Comparison of ENCODE assay signal across 27 cellular contexts in genomic region chr2:32235315-32235714, GRCh38. TPM values are rescaled to one million over a fixed set of nuclear protein-coding genes. Genes with fewer than 3 reads are reported as not detected.
DNase-seq lines count a peak whose midpoint lies in the region; TF ChIP-seq lines count a peak whose summit lies in the region.
"Had no signal": no experiment of that assay in that cellular context is flagged by ENCODE, and none has a peak within 500 bp of the region (broad histone marks: within the 10 kb centered on the region; RNA-seq: fewer than 3 reads in every experiment).

No MANE protein-coding gene starts in this region.

- CTCF ChIA-PET in activated CD4-positive, alpha-beta memory T cell treated with anti-CD3 and anti-CD28 coated beads, Interleukin-2, amount 10 ng/mL, durations not matched to agents 7 days and 5 days (lab: Charles Lee): no interaction called here

- peaks cover 9% of the 10 kb centered on the region; the same call in 1 of the 2 replicates for H3K36me3 ChIP-seq in SK-N-MC (ENCODE audit: insufficient read depth, low read length)
- H3K36me3 ChIP-seq: SJCRH30 had no signal

- no peaks in the 10 kb centered on the region for H3K27me3 Mint-ChIP-seq in activated CD4-positive, alpha-beta memory T cell treated with anti-CD3 and anti-CD28 coated beads, Interleukin-2, amount 10 ng/mL, durations not matched to agents 7 days and 5 days
- H3K27me3 Mint-ChIP-seq: central memory CD8-positive, alpha-beta T cell; naive B cell; stimulated activated naive CD8-positive, alpha-beta T cell treated with anti-CD3 and anti-CD28 coated beads, Interleukin-15, Interleukin-2, amounts not matched to agents 100 ng/mL and 50 ng/mL, for 24 hours; T-cell had no signal

- H3K4me3 Mint-ChIP-seq in activated CD4-positive, alpha-beta memory T cell treated with anti-CD3 and anti-CD28 coated beads, Interleukin-2, amount 10 ng/mL, durations not matched to agents 7 days and 5 days: no peak overlapping the region
- H3K4me3 Mint-ChIP-seq: CD14-positive monocyte; central memory CD8-positive, alpha-beta T cell; naive B cell; stimulated activated naive CD8-positive, alpha-beta T cell treated with anti-CD3 and anti-CD28 coated beads, Interleukin-15, Interleukin-2, amounts not matched to agents 100 ng/mL and 50 ng/mL, for 24 hours; T-cell had no signal

- H3K9me3 ChIP-seq in SK-N-MC (ENCODE audit: low read depth, low read length): no peaks in the 10 kb centered on the region; the same call in 1 of the 2 replicates
- H3K9me3 ChIP-seq: SJCRH30 had no signal

- DNase-seq in AG09319 (ENCODE audit: extremely low read depth, low read depth) (peak; percentile 24), SK-N-MC (ENCODE audit: low read depth, low spot score) (peak; percentile 89), epithelial cell of esophagus (ENCODE audit: low read depth) (peak; percentile 96), islet precursor cell (peak; percentile 92), NCI-H1436 (lab: John Stamatoyannopoulos, UW) (no peak), NCI-H2081 treated with DMSO at 0.1 percent for 48 hours (lab: John Stamatoyannopoulos, UW) (no peak), activated gamma-delta T cell (lab: John Stamatoyannopoulos, UW) (no peak)
- no peak for DNase-seq in activated CD4-positive, alpha-beta memory T cell treated with anti-CD3 and anti-CD28 coated beads, Interleukin-2, amount 10 ng/mL, durations not matched to agents 7 days and 5 days
- DNase-seq: activated CD4-positive, alpha-beta T cell treated with anti-CD3 and anti-CD28 coated beads, Interleukin-2, amount 50 U/mL, for 4 hours; activated naive CD4-positive, alpha-beta T cell treated with anti-CD3 and anti-CD28 coated beads, Interleukin-2, amount 50 U/mL, for 16 hours; aorta; GM23248; naive B cell; NCI-H1694; NCI-H2171; NCI-H524 treated with DMSO at 0.1 percent for 48 hours; nucleus accumbens; SJCRH30; T-cell had no signal

- POLR2A ChIA-PET in activated CD4-positive, alpha-beta memory T cell treated with anti-CD3 and anti-CD28 coated beads, Interleukin-2, amount 10 ng/mL, durations not matched to agents 7 days and 5 days (lab: Charles Lee): no interaction called here

- H3K9me3 Mint-ChIP-seq in activated CD4-positive, alpha-beta memory T cell treated with anti-CD3 and anti-CD28 coated beads, Interleukin-2, amount 10 ng/mL, durations not matched to agents 7 days and 5 days: no peaks in the 10 kb centered on the region
- H3K9me3 Mint-ChIP-seq: central memory CD8-positive, alpha-beta T cell; T-cell had no signal

- peaks cover 2% of the 10 kb centered on the region for H3K4me1 Mint-ChIP-seq in activated CD4-positive, alpha-beta memory T cell treated with anti-CD3 and anti-CD28 coated beads, Interleukin-2, amount 10 ng/mL, durations not matched to agents 7 days and 5 days
- H3K4me1 Mint-ChIP-seq: CD14-positive monocyte; central memory CD8-positive, alpha-beta T cell; naive B cell; T-cell had no signal

- peak overlapping the region; percentile 21 for H3K9ac ChIP-seq in SK-N-MC (ENCODE audit: insufficient read length)
- H3K9ac ChIP-seq: GM23248 had no signal

- H3K4me3 ChIP-seq in SK-N-MC: peak overlapping the region; percentile 42
- no peak overlapping the region for H3K4me3 ChIP-seq in epithelial cell of esophagus (ENCODE audit: low read length)
- H3K4me3 ChIP-seq: GM23248, SJCRH30 had no signal

- TF ChIP-seq CTCF in AG09319 (IDR thresholded peaks at IDR 0.05; ENCODE audit: low read depth, low read length) (no peak), epithelial cell of esophagus (IDR thresholded peaks at IDR 0.05; ENCODE audit: insufficient read depth, low read depth, low read length, missing control alignments) (no peak)

- peak overlapping the region; percentile 95 for H3K27ac ChIP-seq in SK-N-MC
- H3K27ac ChIP-seq: 22Rv1, GM23248, HL-60, SJCRH30 had no signal

- H3K36me3 Mint-ChIP-seq in activated CD4-positive, alpha-beta memory T cell treated with anti-CD3 and anti-CD28 coated beads, Interleukin-2, amount 10 ng/mL, durations not matched to agents 7 days and 5 days (ENCODE audit: low read depth): peaks cover 3% of the 10 kb centered on the region

- no peak overlapping the region for H3K27ac Mint-ChIP-seq in activated CD4-positive, alpha-beta memory T cell treated with anti-CD3 and anti-CD28 coated beads, Interleukin-2, amount 10 ng/mL, durations not matched to agents 7 days and 5 days
- H3K27ac Mint-ChIP-seq: naive B cell; stimulated activated naive CD8-positive, alpha-beta T cell treated with anti-CD3 and anti-CD28 coated beads, Interleukin-15, Interleukin-2, amounts not matched to agents 100 ng/mL and 50 ng/mL, for 24 hours; T-cell had no signal

RNA-seq across cellular contexts. Expression of gene NLRC4, which starts 29.4 kb away (rescaled TPM):
- total RNA-seq in activated CD4-positive, alpha-beta memory T cell treated with anti-CD3 and anti-CD28 coated beads, Interleukin-2, amount 10 ng/mL, durations not matched to agents 7 days and 5 days: under 1 TPM; 0.08 to 0.30 TPM
- total RNA-seq: Daoy, dermis microvascular lymphatic vessel endothelial cell, GM23248, LHCN-M2, SJCRH30 had no signal

RNA-seq across cellular contexts. Expression of gene YIPF4, which starts 42.4 kb away (rescaled TPM):
- total RNA-seq in activated CD4-positive, alpha-beta memory T cell treated with anti-CD3 and anti-CD28 coated beads, Interleukin-2, amount 10 ng/mL, durations not matched to agents 7 days and 5 days: 10 to 100 TPM; 40.3 to 48.9 TPM

Comparison
In these comparisons a context has a peak if more than half of its experiments do, and no peak if none do; other contexts are left out.
1. DNase-seq: peak in AG09319 (single experiment), SK-N-MC (single experiment), epithelial cell of esophagus (single experiment) and islet precursor cell (single experiment); none in activated CD4-positive, alpha-beta memory T cell treated with anti-CD3 and anti-CD28 coated beads, Interleukin-2, amount 10 ng/mL, durations not matched to agents 7 days and 5 days (single experiment), NCI-H1436 (single experiment), NCI-H2081 treated with DMSO at 0.1 percent for 48 hours (single experiment) and activated gamma-delta T cell (single experiment).